Comparison of ENCODE assay signal across 7 cellular contexts in genomic region chr19:7533281-7533819, GRCh38. TPM values are rescaled to one million over a fixed set of nuclear protein-coding genes. Genes with fewer than 3 reads are reported as not detected.
DNase-seq lines count a peak whose midpoint lies in the region; ATAC-seq lines count a peak whose summit lies in the region.

No MANE protein-coding gene starts in this region.

- peak overlapping the region; percentile 61 for H3K27ac ChIP-seq in HUES64 (ENCODE audit: low read depth, low read length)

- H3K4me3 ChIP-seq in HUES64 (ENCODE audit: low read length) (peak overlapping the region; percentile 72), adipocyte (ENCODE audit: low read length) (peak overlapping the region; percentile 97)

- H3K9me3 ChIP-seq in HUES64 (ENCODE audit: insufficient read depth, low read depth, low read length) (no peaks in the 10 kb centered on the region), adipocyte (ENCODE audit: control insufficient read depth, low read length) (no peaks in the 10 kb centered on the region)

- H3K27me3 ChIP-seq in HUES64 (ENCODE audit: insufficient read depth, low read length) (no peaks in the 10 kb centered on the region), adipocyte (replicated peaks; ENCODE audit: control insufficient read depth, insufficient read depth, low read length) (no peaks in the 10 kb centered on the region)

- peak overlapping the region; percentile 73 for H3K9ac ChIP-seq in HUES64 (ENCODE audit: low read depth, low read length)
- peak overlapping the region; percentile 96 for H3K9ac ChIP-seq in adipocyte (ENCODE audit: low read length)

- H3K36me3 ChIP-seq in HUES64 (ENCODE audit: insufficient read depth, low read length) (peaks cover 18% of the 10 kb centered on the region), adipocyte (ENCODE audit: control insufficient read depth, insufficient read depth, low read length, severe bottlenecking) (peaks cover 26% of the 10 kb centered on the region)

- WGBS in HUES64, result 60% methylated on average over 25 of the region's 27 CpGs

- DNase-seq in adipocyte (ENCODE audit: low read depth), result no peak
- peak; percentile 87 for DNase-seq in left ventricle myocardium superior
- DNase-seq in posterior vena cava (ENCODE audit: low spot score), result peak; percentile 94
- no peak for DNase-seq in NCI-H2171 treated with DMSO at 0.1 percent for 48 hours (lab: John Stamatoyannopoulos, UW)

- intact Hi-C loops in left ventricle myocardium superior (cut with micrococcal nuclease) (no loop called here), posterior vena cava (cut with DNase I) (no loop called here)

- peak; percentile 27 for ATAC-seq in left ventricle myocardium superior
- no peak for ATAC-seq in GM18873 (IDR thresholded peaks at IDR 0.05; ENCODE audit: low FRiP score, unreplicated experiment)
- no peak for ATAC-seq in GM21447 (IDR thresholded peaks at IDR 0.05; ENCODE audit: unreplicated experiment)

- H3K4me1 ChIP-seq in HUES64 (ENCODE audit: insufficient read depth, low read length) (no peaks in the 10 kb centered on the region), adipocyte (ENCODE audit: control insufficient read depth, insufficient read depth, low read length) (peaks cover 10% of the 10 kb centered on the region)

RNA-seq across cellular contexts. Expression of gene PNPLA6, which starts 2.2 kb away (rescaled TPM):
- 59.8 TPM for polyA plus RNA-seq in HUES64 (2013, experiment 1 of 2)
- polyA plus RNA-seq in HUES64 (2013, experiment 2 of 2), result 63.3 TPM
- 55.6 TPM for total RNA-seq in left ventricle myocardium superior
- total RNA-seq in posterior vena cava, result 10 to 100 TPM; 78.0 to 79.3 TPM

RNA-seq across cellular contexts. Expression of gene MCOLN1, which starts 10.9 kb away (rescaled TPM):
- 13.7 TPM for polyA plus RNA-seq in HUES64 (2013, experiment 1 of 2)
- polyA plus RNA-seq in HUES64 (2013, experiment 2 of 2), result 9.6 TPM
- total RNA-seq in left ventricle myocardium superior (18.5 TPM), posterior vena cava (10 to 100 TPM; 23.1 to 26.1 TPM)

RNA-seq across cellular contexts. Expression of gene ZNF358, which starts 17.4 kb away (rescaled TPM):
- 39.2 TPM for polyA plus RNA-seq in HUES64 (2013, experiment 1 of 2)
- 51.6 TPM for polyA plus RNA-seq in HUES64 (2013, experiment 2 of 2)
- total RNA-seq in left ventricle myocardium superior (101 TPM), posterior vena cava (10 to 100 TPM; 52.3 to 55.0 TPM)

RNA-seq across cellular contexts. Expression of gene PEX11G, which starts 44.5 kb away (rescaled TPM):
- polyA plus RNA-seq in HUES64 (2013, experiment 1 of 2), result 1.5 TPM
- polyA plus RNA-seq in HUES64 (2013, experiment 2 of 2), result 2.4 TPM
- total RNA-seq in left ventricle myocardium superior (0.84 TPM), posterior vena cava (1 to 10 TPM; 2.7 to 4.1 TPM)

Comparison
In these comparisons a context has a peak if more than half of its experiments do, and no peak if none do; other contexts are left out.
1. DNase-seq: peak in left ventricle myocardium superior (single experiment) and posterior vena cava (single experiment); none in adipocyte (single experiment) and NCI-H2171 treated with DMSO at 0.1 percent for 48 hours (single experiment).